In the genomic region with DNA sequence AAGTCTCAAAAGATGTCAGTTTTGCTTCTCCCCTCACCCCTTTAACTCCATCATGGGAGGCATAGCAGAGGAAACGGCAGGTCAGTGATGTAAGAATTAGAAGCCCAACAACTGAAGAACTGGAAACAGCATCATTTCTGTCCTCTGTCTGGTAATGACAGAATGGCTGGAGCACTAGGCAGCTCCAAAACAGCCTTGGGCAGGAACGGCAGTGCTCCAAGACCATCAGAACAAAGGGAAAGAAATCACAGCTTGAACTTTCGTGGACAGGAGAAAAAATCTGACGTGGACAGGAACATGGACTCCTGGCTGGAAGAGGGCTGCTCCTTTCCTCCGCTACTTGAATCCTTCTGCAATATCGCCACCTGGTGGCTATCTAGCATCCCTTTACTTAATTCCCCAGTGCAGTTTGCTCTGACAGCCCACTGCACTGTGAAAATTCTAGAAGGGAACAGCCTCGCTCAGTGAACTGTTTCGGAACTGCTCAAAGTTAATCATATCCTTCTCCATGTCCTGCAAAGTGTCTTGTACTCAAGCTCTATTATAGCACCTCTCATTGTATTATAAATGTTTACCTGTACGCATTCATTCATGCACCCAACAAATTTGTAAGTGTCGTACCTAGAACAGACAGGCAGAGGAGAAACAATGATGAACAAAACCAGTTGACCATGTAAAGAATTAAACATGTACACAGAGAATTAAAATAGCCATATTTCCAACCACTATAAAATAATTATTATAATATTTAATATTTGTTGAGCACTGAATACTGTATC, we compare ENCODE assay signal across 8 cellular contexts. TPM values are rescaled to one million over a fixed set of nuclear protein-coding genes. Genes with fewer than 3 reads are reported as not detected.
A peak's percentile ranks its signal among the peaks of the same experiment; 100 is the strongest.
DNase-seq lines count a peak whose midpoint lies in the region; ATAC-seq and TF ChIP-seq lines count a peak whose summit lies in the region.

No MANE protein-coding gene starts in this region.

- intact Hi-C loops in activated T-helper 1 cell treated with anti-CD3 and anti-CD28 coated beads, Interleukin-12 subunit alpha, Interleukin-12 subunit beta, Interleukin-2, Interleukin-4 antibody, amounts not matched to agents 30 ng/mL and 10 ng/mL and 1 ng/mL, durations not matched to agents 14 hours and 24 hours and 36 hours (cut with micrococcal nuclease), result loop anchor here (1.0 kb wide), 2 partner anchors 38 to 291 kb away; no protein-coding TSS in a partner anchor
- intact Hi-C loops in vagina (cut with DNase I), result no loop called here

- ATAC-seq in GM21717 (IDR thresholded peaks at IDR 0.05; ENCODE audit: unreplicated experiment), result peak; percentile 92

- TF ChIP-seq CTCF in neural crest cell (conservative IDR thresholded peaks at IDR 0.05) (peak; percentile 80), vagina (IDR thresholded peaks at IDR 0.05) (peak; percentile 47 to 77 (median 64))

- DNase-seq in EL (peak; percentile 79), OCI-M1 (lab: John Stamatoyannopoulos, UW) (peak; percentile 78), fibroblast of peridontal ligament (ENCODE audit: extremely low read depth) (peak; percentile 93), neural crest cell (ENCODE audit: low read depth, low spot score) (peak; percentile 70), vagina (ENCODE audit: extremely low spot score in 2 of 2) (no peak)
- DNase-seq in Jurkat, Clone E6-1 (ENCODE audit: low read depth, low spot score), result peak; percentile 69
- DNase-seq in activated T-helper 1 cell treated with anti-CD3 and anti-CD28 coated beads, Interleukin-12 subunit alpha, Interleukin-12 subunit beta, Interleukin-2, Interleukin-4 antibody, amounts not matched to agents 30 ng/mL and 10 ng/mL and 1 ng/mL, durations not matched to agents 14 hours and 24 hours and 36 hours (ENCODE audit: low spot score), result peak; percentile 11

- H3K27ac ChIP-seq in vagina, result no peak overlapping the region

- H3K4me1 Mint-ChIP-seq in activated T-helper 1 cell treated with anti-CD3 and anti-CD28 coated beads, Interleukin-12 subunit alpha, Interleukin-12 subunit beta, Interleukin-2, Interleukin-4 antibody, amounts not matched to agents 30 ng/mL and 10 ng/mL and 1 ng/mL, durations not matched to agents 14 hours and 24 hours and 36 hours (ENCODE audit: low read depth), result peaks cover 19% of the 10 kb centered on the region
- H3K4me1 Mint-ChIP-seq in neural crest cell, result no peaks in the 10 kb centered on the region

- H3K27me3 Mint-ChIP-seq in activated T-helper 1 cell treated with anti-CD3 and anti-CD28 coated beads, Interleukin-12 subunit alpha, Interleukin-12 subunit beta, Interleukin-2, Interleukin-4 antibody, amounts not matched to agents 30 ng/mL and 10 ng/mL and 1 ng/mL, durations not matched to agents 14 hours and 24 hours and 36 hours (ENCODE audit: insufficient read depth), result no peaks in the 10 kb centered on the region
- H3K27me3 Mint-ChIP-seq in neural crest cell (ENCODE audit: low read depth), result no peaks in the 10 kb centered on the region

- H3K27me3 ChIP-seq in vagina, result no peaks in the 10 kb centered on the region

- no peaks in the 10 kb centered on the region for H3K4me1 ChIP-seq in vagina

- no peaks in the 10 kb centered on the region for H3K36me3 Mint-ChIP-seq in activated T-helper 1 cell treated with anti-CD3 and anti-CD28 coated beads, Interleukin-12 subunit alpha, Interleukin-12 subunit beta, Interleukin-2, Interleukin-4 antibody, amounts not matched to agents 30 ng/mL and 10 ng/mL and 1 ng/mL, durations not matched to agents 14 hours and 24 hours and 36 hours (ENCODE audit: low read depth)
- no peaks in the 10 kb centered on the region for H3K36me3 Mint-ChIP-seq in neural crest cell (ENCODE audit: low read depth)

- no peak overlapping the region for H3K4me3 ChIP-seq in Jurkat, Clone E6-1 (ENCODE audit: low read length)
- H3K4me3 ChIP-seq in vagina, result peak overlapping the region; percentile 15 to 27

- no peak for TF ChIP-seq POLR2A in vagina (IDR thresholded peaks at IDR 0.05)

- no peaks in the 10 kb centered on the region for H3K9me3 ChIP-seq in vagina

- H3K36me3 ChIP-seq in vagina, result no peaks in the 10 kb centered on the region

- no peaks in the 10 kb centered on the region for H3K9me3 Mint-ChIP-seq in activated T-helper 1 cell treated with anti-CD3 and anti-CD28 coated beads, Interleukin-12 subunit alpha, Interleukin-12 subunit beta, Interleukin-2, Interleukin-4 antibody, amounts not matched to agents 30 ng/mL and 10 ng/mL and 1 ng/mL, durations not matched to agents 14 hours and 24 hours and 36 hours
- no peaks in the 10 kb centered on the region for H3K9me3 Mint-ChIP-seq in neural crest cell

- H3K27ac Mint-ChIP-seq in activated T-helper 1 cell treated with anti-CD3 and anti-CD28 coated beads, Interleukin-12 subunit alpha, Interleukin-12 subunit beta, Interleukin-2, Interleukin-4 antibody, amounts not matched to agents 30 ng/mL and 10 ng/mL and 1 ng/mL, durations not matched to agents 14 hours and 24 hours and 36 hours, result no peak overlapping the region
- H3K27ac Mint-ChIP-seq in neural crest cell (ENCODE audit: unreplicated experiment), result no peak overlapping the region

- H3K4me3 Mint-ChIP-seq in activated T-helper 1 cell treated with anti-CD3 and anti-CD28 coated beads, Interleukin-12 subunit alpha, Interleukin-12 subunit beta, Interleukin-2, Interleukin-4 antibody, amounts not matched to agents 30 ng/mL and 10 ng/mL and 1 ng/mL, durations not matched to agents 14 hours and 24 hours and 36 hours, result no peak overlapping the region
- peak overlapping the region; percentile 55 for H3K4me3 Mint-ChIP-seq in neural crest cell

RNA-seq across cellular contexts. Expression of gene SLC25A53, which starts 20.4 kb away (rescaled TPM):
- 5.8 TPM for polyA plus RNA-seq in Jurkat, Clone E6-1 (2012; ENCODE audit: insufficient read depth, insufficient read length)
- total RNA-seq in activated T-helper 1 cell treated with anti-CD3 and anti-CD28 coated beads, Interleukin-12 subunit alpha, Interleukin-12 subunit beta, Interleukin-2, Interleukin-4 antibody, amounts not matched to agents 30 ng/mL and 10 ng/mL and 1 ng/mL, durations not matched to agents 14 hours and 24 hours and 36 hours, result 4.3 and 4.4 TPM in 2 replicates
- total RNA-seq in neural crest cell (6.2 and 6.8 TPM in 2 replicates), vagina (43.0 TPM)

RNA-seq across cellular contexts. Expression of gene ZCCHC18, which starts 24.1 kb away (rescaled TPM):
- polyA plus RNA-seq in Jurkat, Clone E6-1 (2012; ENCODE audit: insufficient read depth, insufficient read length), result not detected
- total RNA-seq in activated T-helper 1 cell treated with anti-CD3 and anti-CD28 coated beads, Interleukin-12 subunit alpha, Interleukin-12 subunit beta, Interleukin-2, Interleukin-4 antibody, amounts not matched to agents 30 ng/mL and 10 ng/mL and 1 ng/mL, durations not matched to agents 14 hours and 24 hours and 36 hours, result 0.57 and 0.76 TPM in 2 replicates
- total RNA-seq in neural crest cell (8.7 and 9.3 TPM in 2 replicates), vagina (1.2 TPM)

RNA-seq across cellular contexts. Expression of gene FAM199X, which starts 29.8 kb away (rescaled TPM):
- polyA plus RNA-seq in Jurkat, Clone E6-1 (2012; ENCODE audit: insufficient read depth, insufficient read length), result 9.9 TPM
- 10.8 and 12.7 TPM in 2 replicates for total RNA-seq in activated T-helper 1 cell treated with anti-CD3 and anti-CD28 coated beads, Interleukin-12 subunit alpha, Interleukin-12 subunit beta, Interleukin-2, Interleukin-4 antibody, amounts not matched to agents 30 ng/mL and 10 ng/mL and 1 ng/mL, durations not matched to agents 14 hours and 24 hours and 36 hours
- total RNA-seq in neural crest cell, result 17.4 and 18.2 TPM in 2 replicates
- 15.0 TPM for total RNA-seq in vagina

Comparison
In these comparisons a context has a peak if more than half of its experiments do, and no peak if none do; other contexts are left out.
1. DNase-seq: peak in EL (single experiment), Jurkat, Clone E6-1 (single experiment), OCI-M1 (single experiment), activated T-helper 1 cell treated with anti-CD3 and anti-CD28 coated beads, Interleukin-12 subunit alpha, Interleukin-12 subunit beta, Interleukin-2, Interleukin-4 antibody, amounts not matched to agents 30 ng/mL and 10 ng/mL and 1 ng/mL, durations not matched to agents 14 hours and 24 hours and 36 hours (single experiment), fibroblast of peridontal ligament (single experiment) and neural crest cell (single experiment); none in vagina (0 of 2).